2 cellular contexts compared by ENCODE assay signal in the genomic region with DNA sequence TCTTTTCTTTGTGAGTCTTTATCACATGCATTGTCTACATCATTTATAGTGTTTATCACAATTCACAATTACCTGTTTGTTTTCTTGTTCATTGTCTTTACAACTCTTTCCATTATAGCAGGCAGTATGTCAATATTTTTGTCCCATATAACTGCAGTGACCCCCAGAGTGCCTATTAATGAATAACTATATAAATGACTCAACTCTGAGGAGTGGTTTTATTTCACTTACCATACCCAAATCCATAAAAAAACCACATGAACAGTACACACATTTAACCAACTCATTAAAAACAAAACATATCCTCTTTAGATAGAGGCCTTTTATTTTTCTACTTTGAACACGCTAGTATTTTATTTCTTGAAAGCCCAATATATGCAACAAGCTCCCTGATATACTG.
"Had no signal": no experiment of that assay in that cellular context is flagged by ENCODE, and none has a peak within 500 bp of the region (broad histone marks: within the 10 kb centered on the region; RNA-seq: fewer than 3 reads in every experiment).

No MANE protein-coding gene starts in this region.

- DNase-seq: H9, HFFc6 had no signal
